ENCODE assay signal across 11 cellular contexts in genomic region chr6:72740135-72740534, GRCh38.
DNase-seq lines count a peak whose midpoint lies in the region; ATAC-seq and TF ChIP-seq lines count a peak whose summit lies in the region.
"Had no signal": no experiment of that assay in that cellular context is flagged by ENCODE, and none has a peak within 500 bp of the region (broad histone marks: within the 10 kb centered on the region; RNA-seq: fewer than 3 reads in every experiment).

No MANE protein-coding gene starts in this region.

- H3K4me1 Mint-ChIP-seq in T-helper 17 cell = no peaks in the 10 kb centered on the region

- no peak overlapping the region for H3K4me3 ChIP-seq in osteoblast (ENCODE audit: insufficient read depth, low read length)

- H2AFZ ChIP-seq in osteoblast (ENCODE audit: low read length) = no peak overlapping the region

- H3K36me3 ChIP-seq in osteoblast (ENCODE audit: insufficient read depth, low read length) = no peaks in the 10 kb centered on the region

- H4K20me1 ChIP-seq in osteoblast (ENCODE audit: insufficient read depth, low read length) = no peaks in the 10 kb centered on the region

- ATAC-seq in GM21529 (IDR thresholded peaks at IDR 0.05; ENCODE audit: unreplicated experiment) (peak; percentile 87), HG03354 (IDR thresholded peaks at IDR 0.05; ENCODE audit: poor library complexity, severe bottlenecking, unreplicated experiment) (peak; percentile 91), T-helper 17 cell (no peak)

- peaks cover 4% of the 10 kb centered on the region for H3K4me1 ChIP-seq in osteoblast (ENCODE audit: insufficient read depth, low read length)

- peaks cover 5% of the 10 kb centered on the region for H3K27me3 Mint-ChIP-seq in T-helper 17 cell

- H3K9me3 ChIP-seq in osteoblast (ENCODE audit: low read depth, low read length) (no peaks in the 10 kb centered on the region), T-helper 17 cell (ENCODE audit: control insufficient read depth, low read length, poor library complexity, severe bottlenecking) (no peaks in the 10 kb centered on the region)

- H3K79me2 ChIP-seq in osteoblast (ENCODE audit: insufficient read depth, low read length) = no peaks in the 10 kb centered on the region

- H3K36me3 Mint-ChIP-seq in T-helper 17 cell (ENCODE audit: low read depth) = no peaks in the 10 kb centered on the region

- H3K27ac Mint-ChIP-seq in T-helper 17 cell = no peak overlapping the region

- H3K27me3 ChIP-seq in osteoblast (ENCODE audit: insufficient read depth, low read length) = no peaks in the 10 kb centered on the region

- no peak overlapping the region for H3K4me3 Mint-ChIP-seq in T-helper 17 cell

- TF ChIP-seq CTCF in osteoblast (IDR thresholded peaks at IDR 0.05; ENCODE audit: extremely low read depth, low read depth, low read length) = no peak

- DNase-seq in SIG-M5 treated with dmso at 0.1 percent for 504 hours (lab: John Stamatoyannopoulos, UW; ENCODE audit: unreplicated experiment) (peak; percentile 58), SIG-M5 (lab: John Stamatoyannopoulos, UW) (no peak), osteoblast (ENCODE audit: insufficient read length, low spot score, missing footprints) (peak; percentile 62), mesenteric fat pad (ENCODE audit: low spot score) (no peak), T-helper 17 cell (no peak), Ammon's horn (ENCODE audit: low spot score) (no peak)
- DNase-seq: glutamatergic neuron, NCI-H1436 treated with DMSO at 0.1 percent for 48 hours, SW 1271 had no signal

- H3K4me2 ChIP-seq in osteoblast (ENCODE audit: insufficient read depth, low read length) = peak overlapping the region; percentile 54

- H3K27ac ChIP-seq in osteoblast (ENCODE audit: low read depth, low read length) = no peak overlapping the region

Comparison
In these comparisons a context has a peak if more than half of its experiments do, and no peak if none do; other contexts are left out.
1. DNase-seq: peak in SIG-M5 treated with dmso at 0.1 percent for 504 hours (single experiment) and osteoblast (single experiment); none in SIG-M5 (single experiment), mesenteric fat pad (single experiment), T-helper 17 cell (0 of 3) and Ammon's horn (single experiment).